2 cellular contexts compared by ENCODE assay signal in genomic region chr12:122166422-122167327, GRCh38.
TF ChIP-seq lines count a peak whose summit lies in the region.

No MANE protein-coding gene starts in this region.

TF ChIP-seq in HepG2, 621 proteins besides CTCF, POLR2A, EP300 and RAD21:
- TF ChIP-seq ELF1 (CRISPR knock-in tag; IDR thresholded peaks at IDR 0.05) (no peak), HNRNPLL (IDR thresholded peaks at IDR 0.05; ENCODE audit: low read depth, low read length, poor library complexity, severe bottlenecking) (no peak), ZNF644 (CRISPR knock-in tag; IDR thresholded peaks at IDR 0.05; ENCODE audit: low read depth) (no peak), ZBTB2 (CRISPR knock-in tag; IDR thresholded peaks at IDR 0.05; ENCODE audit: low read depth) (no peak), ATF5 (CRISPR knock-in tag; IDR thresholded peaks at IDR 0.05; ENCODE audit: low read depth) (no peak), THAP9 (CRISPR knock-in tag; IDR thresholded peaks at IDR 0.05; ENCODE audit: borderline replicate concordance) (no peak), ATF3 (CRISPR knock-in tag; IDR thresholded peaks at IDR 0.05) (no peak), ZBTB20 (CRISPR knock-in tag; IDR thresholded peaks at IDR 0.05; ENCODE audit: borderline replicate concordance, low read depth) (no peak), HDAC2 (CRISPR knock-in tag; IDR thresholded peaks at IDR 0.05) (no peak), HOXA9 (CRISPR knock-in tag; IDR thresholded peaks at IDR 0.05; ENCODE audit: borderline replicate concordance) (no peak), CEBPG (CRISPR knock-in tag; IDR thresholded peaks at IDR 0.05) (no peak), ZNF12 (CRISPR knock-in tag; IDR thresholded peaks at IDR 0.05) (no peak), ZNF569 (CRISPR knock-in tag; IDR thresholded peaks at IDR 0.05; ENCODE audit: borderline replicate concordance) (no peak), RORA (CRISPR knock-in tag; IDR thresholded peaks at IDR 0.05) (no peak), HINFP (CRISPR knock-in tag; IDR thresholded peaks at IDR 0.05; ENCODE audit: low read depth) (no peak), RFX5 (IDR thresholded peaks at IDR 0.05; ENCODE audit: low read depth, low read length) (no peak), DR1 (CRISPR knock-in tag; IDR thresholded peaks at IDR 0.05) (no peak), SETDB1 (CRISPR knock-in tag; IDR thresholded peaks at IDR 0.05; ENCODE audit: borderline replicate concordance) (no peak), ATF6 (CRISPR knock-in tag; conservative IDR thresholded peaks at IDR 0.05) (no peak)

TF ChIP-seq in K562, 482 proteins besides CTCF, POLR2A, EP300 and RAD21:
- TF ChIP-seq NRF1 (conservative IDR thresholded peaks at IDR 0.05 in 1 of 2, IDR thresholded peaks at IDR 0.05 in 1 of 2): peak; percentile 38 to 54; a peak in 3 of 4 replicates
- peak; percentile 23; the same call in 1 of the 2 replicates for TF ChIP-seq ATF3 (IDR thresholded peaks at IDR 0.05)
- TF ChIP-seq ATF3 (CRISPR knock-in tag; conservative IDR thresholded peaks at IDR 0.05): no peak
- 0 out of 2 replicates have a peak, but pooled peaks have one; percentile 20 for TF ChIP-seq FOSL1 (tag; conservative IDR thresholded peaks at IDR 0.05)
- TF ChIP-seq JUND (IDR thresholded peaks at IDR 0.05; ENCODE audit: borderline replicate concordance, low read depth, low read length): 0 out of 2 replicates have a peak, but pooled peaks have one; percentile 4
- no peak for TF ChIP-seq JUND (tag; IDR thresholded peaks at IDR 0.05; ENCODE audit: borderline replicate concordance, low read depth, low read length)
- TF ChIP-seq CHAMP1 (IDR thresholded peaks at IDR 0.05): no peak
